1 cellular context compared by ENCODE assay signal in the genomic region with DNA sequence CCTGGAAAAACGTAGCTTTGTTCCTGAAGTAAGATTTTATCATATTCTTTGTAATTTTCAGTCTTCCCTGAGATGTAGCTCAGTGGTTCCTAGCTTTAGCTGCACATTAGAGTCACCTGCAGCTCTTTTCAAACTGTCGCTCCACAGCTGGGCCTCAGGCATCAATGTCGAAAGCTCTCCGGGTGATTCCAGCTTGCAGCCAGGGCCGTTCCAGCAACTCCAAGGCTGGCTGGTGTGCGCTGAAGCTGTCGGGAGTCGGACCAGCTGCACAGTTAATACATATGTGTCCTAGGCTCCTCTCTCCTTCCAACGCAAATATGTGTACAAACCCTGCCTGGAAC.
TF ChIP-seq lines count a peak whose summit lies in the region.

No MANE protein-coding gene starts in this region.

TF ChIP-seq in GM12878, 131 proteins besides CTCF, POLR2A, EP300 and RAD21:
- TF ChIP-seq, protein P1, sequence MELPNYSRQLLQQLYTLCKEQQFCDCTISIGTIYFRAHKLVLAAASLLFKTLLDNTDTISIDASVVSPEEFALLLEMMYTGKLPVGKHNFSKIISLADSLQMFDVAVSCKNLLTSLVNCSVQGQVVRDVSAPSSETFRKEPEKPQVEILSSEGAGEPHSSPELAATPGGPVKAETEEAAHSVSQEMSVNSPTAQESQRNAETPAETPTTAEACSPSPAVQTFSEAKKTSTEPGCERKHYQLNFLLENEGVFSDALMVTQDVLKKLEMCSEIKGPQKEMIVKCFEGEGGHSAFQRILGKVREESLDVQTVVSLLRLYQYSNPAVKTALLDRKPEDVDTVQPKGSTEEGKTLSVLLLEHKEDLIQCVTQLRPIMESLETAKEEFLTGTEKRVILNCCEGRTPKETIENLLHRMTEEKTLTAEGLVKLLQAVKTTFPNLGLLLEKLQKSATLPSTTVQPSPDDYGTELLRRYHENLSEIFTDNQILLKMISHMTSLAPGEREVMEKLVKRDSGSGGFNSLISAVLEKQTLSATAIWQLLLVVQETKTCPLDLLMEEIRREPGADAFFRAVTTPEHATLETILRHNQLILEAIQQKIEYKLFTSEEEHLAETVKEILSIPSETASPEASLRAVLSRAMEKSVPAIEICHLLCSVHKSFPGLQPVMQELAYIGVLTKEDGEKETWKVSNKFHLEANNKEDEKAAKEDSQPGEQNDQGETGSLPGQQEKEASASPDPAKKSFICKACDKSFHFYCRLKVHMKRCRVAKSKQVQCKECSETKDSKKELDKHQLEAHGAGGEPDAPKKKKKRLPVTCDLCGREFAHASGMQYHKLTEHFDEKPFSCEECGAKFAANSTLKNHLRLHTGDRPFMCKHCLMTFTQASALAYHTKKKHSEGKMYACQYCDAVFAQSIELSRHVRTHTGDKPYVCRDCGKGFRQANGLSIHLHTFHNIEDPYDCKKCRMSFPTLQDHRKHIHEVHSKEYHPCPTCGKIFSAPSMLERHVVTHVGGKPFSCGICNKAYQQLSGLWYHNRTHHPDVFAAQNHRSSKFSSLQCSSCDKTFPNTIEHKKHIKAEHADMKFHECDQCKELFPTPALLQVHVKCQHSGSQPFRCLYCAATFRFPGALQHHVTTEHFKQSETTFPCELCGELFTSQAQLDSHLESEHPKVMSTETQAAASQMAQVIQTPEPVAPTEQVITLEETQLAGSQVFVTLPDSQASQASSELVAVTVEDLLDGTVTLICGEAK (IDR thresholded peaks at IDR 0.05; ENCODE audit: borderline replicate concordance) = no peak
TF ChIP-seq in GM12878: peak in this region for 0.
